ENCODE assay signal across 22 cellular contexts in genomic region chr1:46362158-46362557, GRCh38.
"Had no signal": no experiment of that assay in that cellular context is flagged by ENCODE, and none has a peak within 500 bp of the region (broad histone marks: within the 10 kb centered on the region; RNA-seq: fewer than 3 reads in every experiment).

No MANE protein-coding gene starts in this region.

- H3K4me1 ChIP-seq: gastroesophageal sphincter, heart right ventricle, left lung, upper lobe of left lung had no signal

- DNase-seq: activated B cell treated with CpG ODN at 0.5 μM for 24 hours; activated CD4-positive, alpha-beta T cell treated with anti-CD3 and anti-CD28 coated beads for 36 hours; activated CD4-positive, alpha-beta T cell treated with anti-CD3 and anti-CD28 coated beads, Interleukin-2, amount 50 U/mL, for 48 hours; activated CD8-positive, alpha-beta memory T cell treated with anti-CD3 and anti-CD28 coated beads, Interleukin-2, amount 50 U/mL, for 48 hours; activated naive CD4-positive, alpha-beta T cell treated with anti-CD3 and anti-CD28 coated beads for 36 hours; activated naive CD8-positive, alpha-beta T cell treated with anti-CD3 and anti-CD28 coated beads, Interleukin-2, amount 10 ng/mL, durations not matched to agents 7 days and 5 days; activated T-cell treated with anti-CD3 and anti-CD28 coated beads, Interleukin-2, amount 50 U/mL, for 4 hours; amniotic stem cell; cerebellar nuclear complex; cortex of kidney; heart right ventricle; left lung; natural killer cell; nucleus accumbens; stimulated activated CD4-positive, alpha-beta T cell treated with anti-CD3 and anti-CD28 coated beads, Interleukin-4, amount 100 ng/mL, for 1 hour; stimulated activated naive CD4-positive, alpha-beta T cell; T-helper 9 cell; upper lobe of left lung had no signal

- H3K27me3 ChIP-seq: gastroesophageal sphincter, heart right ventricle, left lung, upper lobe of left lung had no signal

- H3K4me3 ChIP-seq: gastroesophageal sphincter, heart right ventricle, left lung, thoracic aorta, upper lobe of left lung had no signal

- ATAC-seq: activated CD4-positive, alpha-beta T cell treated with anti-CD3 and anti-CD28 coated beads for 36 hours; activated T-cell treated with anti-CD3 and anti-CD28 coated beads, Interleukin-2, amount 50 U/mL, for 4 hours; gastroesophageal sphincter; left lung; natural killer cell; sciatic nerve had no signal

- H3K27ac ChIP-seq: epithelial cell of prostate, gastroesophageal sphincter, heart right ventricle, left lung, thoracic aorta, upper lobe of left lung had no signal

- H3K9me3 ChIP-seq: gastroesophageal sphincter, heart right ventricle, left lung, thoracic aorta, upper lobe of left lung had no signal
